ENCODE assay signal across 18 cellular contexts in the genomic region with DNA sequence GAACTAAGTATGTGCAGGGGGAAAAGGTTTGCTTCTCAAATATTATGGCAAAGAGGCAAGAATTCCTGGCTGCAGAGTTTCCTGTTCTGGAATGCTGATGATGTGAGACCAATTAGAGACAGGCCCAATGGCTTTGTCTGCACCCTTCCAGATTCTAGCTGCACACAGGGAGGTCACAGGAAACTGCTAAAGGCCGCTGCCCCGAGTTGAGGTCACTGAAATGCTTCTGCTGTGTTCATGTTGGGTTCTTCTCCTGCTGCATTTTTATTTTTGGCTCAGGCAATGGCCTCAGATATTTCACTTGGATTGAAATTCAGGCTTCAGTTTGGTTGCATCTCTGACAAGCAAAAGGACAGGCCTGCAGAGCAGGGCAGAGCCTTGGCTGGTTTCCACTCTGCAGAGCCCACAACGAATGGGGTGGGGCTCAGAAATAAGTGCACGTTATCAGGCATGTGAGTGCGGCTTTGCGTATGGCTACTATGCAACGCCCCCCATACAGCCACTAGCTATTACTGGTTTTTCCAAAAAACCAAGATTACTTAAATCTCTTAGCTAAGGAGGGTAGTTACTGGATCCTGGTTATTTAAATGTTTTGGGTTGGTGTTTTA.
DNase-seq lines count a peak whose midpoint lies in the region; ATAC-seq and TF ChIP-seq lines count a peak whose summit lies in the region.
"Had no signal": no experiment of that assay in that cellular context is flagged by ENCODE, and none has a peak within 500 bp of the region (broad histone marks: within the 10 kb centered on the region; RNA-seq: fewer than 3 reads in every experiment).

No MANE protein-coding gene starts in this region.

- no peaks in the 10 kb centered on the region for H3K9me3 Mint-ChIP-seq in activated CD4-positive, alpha-beta T cell treated with anti-CD3 and anti-CD28 coated beads, Interleukin-2, amount 10 ng/mL, durations not matched to agents 7 days and 5 days

- H3F3A ChIP-seq in PC-9 (ENCODE audit: insufficient read depth, low read depth), result no peaks in the 10 kb centered on the region

- H3K27ac ChIP-seq in adrenal gland (peak overlapping the region in 4 of 5 donors; percentile 17 to 65 (median 62)), trophoblast cell (ENCODE audit: low read depth, low read length) (peak overlapping the region; percentile 6), PC-9 (no peak overlapping the region)

- no peaks in the 10 kb centered on the region for H3K36me3 ChIP-seq in adrenal gland (replicated peaks in 1 of 2)
- H3K36me3 ChIP-seq in trophoblast cell (ENCODE audit: control insufficient read depth in 1 of 2, insufficient read depth in 2 of 2, low read length in 2 of 2), result no peaks in the 10 kb centered on the region
- H3K36me3 ChIP-seq in PC-9 (ENCODE audit: low read depth), result no peaks in the 10 kb centered on the region

- no peak for TF ChIP-seq POLR2A in adrenal gland (IDR thresholded peaks at IDR 0.05)

- no peak overlapping the region for H3K4me2 ChIP-seq in trophoblast cell (ENCODE audit: low read length)
- no peak overlapping the region for H3K4me2 ChIP-seq in PC-9

- BruUV-seq in PC-9 (replicated peaks; lab: Mats Ljungman, UMichigan), result no TSS peak

- H3K27ac Mint-ChIP-seq in activated CD4-positive, alpha-beta T cell treated with anti-CD3 and anti-CD28 coated beads, Interleukin-2, amount 10 ng/mL, durations not matched to agents 7 days and 5 days, result no peak overlapping the region
- H3K27ac Mint-ChIP-seq: activated CD8-positive, alpha-beta T cell treated with anti-CD3 and anti-CD28 coated beads, Interleukin-2, amount 10 ng/mL, durations not matched to agents 7 days and 5 days; B cell; T-helper 17 cell had no signal

- CTCF ChIA-PET in PC-9 (lab: Charles Lee), result no interaction called here
- CTCF ChIA-PET in activated CD4-positive, alpha-beta T cell treated with anti-CD3 and anti-CD28 coated beads, Interleukin-2, amount 10 ng/mL, durations not matched to agents 7 days and 5 days (lab: Charles Lee), result interaction anchor here (1.1 kb wide), 1 partner anchor 9 kb away, joined by 3 read pairs; no protein-coding TSS in a partner anchor

- H4K12ac ChIP-seq in trophoblast cell (ENCODE audit: low read depth, low read length), result no peak overlapping the region

- no peaks in the 10 kb centered on the region for H3K36me3 Mint-ChIP-seq in activated CD4-positive, alpha-beta T cell treated with anti-CD3 and anti-CD28 coated beads, Interleukin-2, amount 10 ng/mL, durations not matched to agents 7 days and 5 days (ENCODE audit: low read depth)

- no peak overlapping the region for H3K4ac ChIP-seq in trophoblast cell (ENCODE audit: low read depth, low read length)

- H3K4me1 Mint-ChIP-seq in activated CD4-positive, alpha-beta T cell treated with anti-CD3 and anti-CD28 coated beads, Interleukin-2, amount 10 ng/mL, durations not matched to agents 7 days and 5 days, result peaks cover 9% of the 10 kb centered on the region
- H3K4me1 Mint-ChIP-seq: B cell had no signal

- H3K9me3 ChIP-seq in adrenal gland (replicated peaks in 1 of 3) (no peaks in the 10 kb centered on the region), trophoblast cell (ENCODE audit: insufficient read depth, low read depth, low read length) (no peaks in the 10 kb centered on the region), PC-9 (ENCODE audit: insufficient read depth, low read depth) (no peaks in the 10 kb centered on the region)
- H3K9me3 ChIP-seq: body of pancreas had no signal

- H3K18ac ChIP-seq in trophoblast cell (ENCODE audit: low read length), result no peak overlapping the region

- H2AFZ ChIP-seq in trophoblast cell (ENCODE audit: insufficient read depth, low read length, poor library complexity) (no peak overlapping the region), PC-9 (no peak overlapping the region)

- peak; percentile 54 for DNase-seq in EH (ENCODE audit: low read depth)
- peak in 6 of 7 donors; percentile 34 to 69 (median 56) for DNase-seq in adrenal gland
- DNase-seq in left ventricle myocardium superior, result peak; percentile 51
- no peak for DNase-seq in trophoblast cell
- DNase-seq in PC-9, result no peak
- no peak for DNase-seq in GDM1 (lab: John Stamatoyannopoulos, UW)
- no peak for DNase-seq in activated CD4-positive, alpha-beta T cell treated with anti-CD3 and anti-CD28 coated beads, Interleukin-2, amount 10 ng/mL, durations not matched to agents 7 days and 5 days
- no peak for DNase-seq in activated CD4-positive, alpha-beta T cell treated with anti-CD3 and anti-CD28 coated beads, Interleukin-2, amount 50 U/mL, for 4 hours
- DNase-seq: activated CD8-positive, alpha-beta T cell treated with anti-CD3 and anti-CD28 coated beads, Interleukin-2, amount 10 ng/mL, durations not matched to agents 7 days and 5 days; activated gamma-delta T cell treated with Interleukin-2 at 50 U/mL for 16 hours; body of pancreas; hippocampal formation; KG1; NCI-H1694; NCI-H526 treated with DMSO at 0.1 percent for 48 hours; stimulated activated CD4-positive, alpha-beta T cell treated with anti-CD3 and anti-CD28 coated beads, Interleukin-2, amount 100 ng/mL, for 48 hours; T-helper 17 cell had no signal

- H4K91ac ChIP-seq in trophoblast cell (ENCODE audit: low read depth, low read length), result no peak overlapping the region

- H3K23ac ChIP-seq in trophoblast cell (ENCODE audit: low read length), result no peak overlapping the region

- no peak overlapping the region for H3K9ac ChIP-seq in trophoblast cell (ENCODE audit: low read length)

- no peak overlapping the region for H2BK12ac ChIP-seq in trophoblast cell (ENCODE audit: low read length)

- no peaks in the 10 kb centered on the region for H3K27me3 Mint-ChIP-seq in activated CD4-positive, alpha-beta T cell treated with anti-CD3 and anti-CD28 coated beads, Interleukin-2, amount 10 ng/mL, durations not matched to agents 7 days and 5 days
- H3K27me3 Mint-ChIP-seq: B cell, T-helper 17 cell had no signal

- ATAC-seq in left ventricle myocardium superior, result peak; percentile 93
- ATAC-seq: activated CD8-positive, alpha-beta T cell treated with anti-CD3 and anti-CD28 coated beads, Interleukin-2, amount 10 ng/mL, durations not matched to agents 7 days and 5 days; body of pancreas; T-helper 17 cell had no signal

- no peak overlapping the region for H2BK120ac ChIP-seq in trophoblast cell (ENCODE audit: insufficient read depth, low read length, poor library complexity)

- no peaks in the 10 kb centered on the region for H3K79me1 ChIP-seq in trophoblast cell (ENCODE audit: low read length)

- no peak overlapping the region for H3K4me3 Mint-ChIP-seq in activated CD4-positive, alpha-beta T cell treated with anti-CD3 and anti-CD28 coated beads, Interleukin-2, amount 10 ng/mL, durations not matched to agents 7 days and 5 days
- H3K4me3 Mint-ChIP-seq: activated CD8-positive, alpha-beta T cell treated with anti-CD3 and anti-CD28 coated beads, Interleukin-2, amount 10 ng/mL, durations not matched to agents 7 days and 5 days; B cell; T-helper 17 cell had no signal

- no peaks in the 10 kb centered on the region for H3K79me2 ChIP-seq in trophoblast cell (ENCODE audit: control insufficient read depth, insufficient read depth, low read length, poor library complexity)
- H3K79me2 ChIP-seq in PC-9 (ENCODE audit: low read depth), result no peaks in the 10 kb centered on the region

- no peaks in the 10 kb centered on the region for H3K27me3 ChIP-seq in adrenal gland
- H3K27me3 ChIP-seq in trophoblast cell (ENCODE audit: insufficient read depth, low read length), result no peaks in the 10 kb centered on the region
- H3K27me3 ChIP-seq in PC-9 (ENCODE audit: insufficient read depth, low read depth), result no peaks in the 10 kb centered on the region
- H3K27me3 ChIP-seq: body of pancreas had no signal

- H2AK5ac ChIP-seq in trophoblast cell (ENCODE audit: low read length), result no peak overlapping the region

- POLR2A ChIA-PET in PC-9 (lab: Charles Lee; ENCODE audit: unreplicated experiment), result interaction anchor here (0.9 kb wide), 1 partner anchor 11 kb away, joined by 9 read pairs; no protein-coding TSS in a partner anchor
- POLR2A ChIA-PET in activated CD4-positive, alpha-beta T cell treated with anti-CD3 and anti-CD28 coated beads, Interleukin-2, amount 10 ng/mL, durations not matched to agents 7 days and 5 days (lab: Charles Lee), result no interaction called here

- no peak overlapping the region for H4K8ac ChIP-seq in trophoblast cell (ENCODE audit: low read depth, low read length)

- no peak overlapping the region for H3K4me3 ChIP-seq in adrenal gland
- no peak overlapping the region for H3K4me3 ChIP-seq in trophoblast cell (ENCODE audit: low read depth, low read length)
- no peak overlapping the region for H3K4me3 ChIP-seq in PC-9
- H3K4me3 ChIP-seq: body of pancreas had no signal

- TF ChIP-seq CTCF in adrenal gland (IDR thresholded peaks at IDR 0.05), result no peak
- TF ChIP-seq CTCF in PC-9 (conservative IDR thresholded peaks at IDR 0.05), result no peak

- H2BK5ac ChIP-seq in trophoblast cell (ENCODE audit: low read depth, low read length, poor library complexity), result no peak overlapping the region

- intact Hi-C loops in adrenal gland (cut with DNase I) (no loop called here), left ventricle myocardium superior (cut with micrococcal nuclease) (no loop called here), PC-9 (cut with micrococcal nuclease; ENCODE audit: unreplicated experiment) (no loop called here)

- no peak overlapping the region for H3K14ac ChIP-seq in trophoblast cell (ENCODE audit: low read length)

- no peaks in the 10 kb centered on the region for H4K20me1 ChIP-seq in PC-9 (ENCODE audit: insufficient read depth)

- H3K9me2 ChIP-seq in PC-9 (ENCODE audit: insufficient read depth), result no peaks in the 10 kb centered on the region

- H3K4me1 ChIP-seq in adrenal gland (replicated peaks in 1 of 2) (peaks cover 5 to 24% of the 10 kb centered on the region in 2 donors), trophoblast cell (ENCODE audit: control insufficient read depth in 1 of 2, insufficient read depth in 2 of 2, low read length in 2 of 2) (peaks cover 4% of the 10 kb centered on the region in 2 experiments), PC-9 (replicated peaks; ENCODE audit: insufficient read depth) (no peaks in the 10 kb centered on the region)

- 17 to 46% (median 31%) methylated on average over 7 of the region's 7 CpGs for WGBS in adrenal gland, 4 donors
- no CpG with 5 or more reads among the region's 7 CpGs for WGBS in trophoblast cell (ENCODE audit: extremely low coverage, insufficient coverage, insufficient read length)

Comparison
In these comparisons a context has a peak if more than half of its experiments do, and no peak if none do; other contexts are left out.
1. DNase-seq: peak in EH (single experiment), adrenal gland (6 of 7) and left ventricle myocardium superior (single experiment); none in trophoblast cell (0 of 2), PC-9 (0 of 2), GDM1 (single experiment), activated CD4-positive, alpha-beta T cell treated with anti-CD3 and anti-CD28 coated beads, Interleukin-2, amount 10 ng/mL, durations not matched to agents 7 days and 5 days (single experiment) and activated CD4-positive, alpha-beta T cell treated with anti-CD3 and anti-CD28 coated beads, Interleukin-2, amount 50 U/mL, for 4 hours (0 of 2).